Comparison of ENCODE assay signal across 13 cellular contexts in the genomic region with DNA sequence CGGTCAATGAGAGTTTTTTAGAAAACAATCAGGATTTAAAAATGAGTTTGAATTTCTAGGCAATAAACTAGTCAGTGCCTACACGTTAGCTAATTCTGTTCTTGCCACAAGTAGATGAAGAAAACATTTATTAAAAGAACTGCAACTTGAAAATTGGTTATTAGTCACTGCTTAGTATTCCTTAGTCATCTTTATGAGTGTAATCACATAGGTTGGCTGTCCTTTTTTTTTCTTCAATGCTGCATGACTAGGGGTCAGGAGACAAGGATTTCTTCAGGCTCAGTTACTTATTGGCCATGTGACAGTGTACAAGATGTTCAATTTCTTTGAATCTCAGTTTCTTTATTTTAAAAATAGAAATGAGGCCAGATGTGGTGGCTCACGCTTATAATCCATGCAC. TPM values are rescaled to one million over a fixed set of nuclear protein-coding genes. Genes with fewer than 3 reads are reported as not detected.
DNase-seq lines count a peak whose midpoint lies in the region; ATAC-seq and TF ChIP-seq lines count a peak whose summit lies in the region.
"Had no signal": no experiment of that assay in that cellular context is flagged by ENCODE, and none has a peak within 500 bp of the region (broad histone marks: within the 10 kb centered on the region; RNA-seq: fewer than 3 reads in every experiment).

No MANE protein-coding gene starts in this region.

- H3K27me3 Mint-ChIP-seq in CD14-positive monocyte (ENCODE audit: low read depth in 3 of 3) (peaks cover 0 to 1% (median 0%) of the 10 kb centered on the region in 3 donors), WTC11 (ENCODE audit: low read depth) (peaks cover 3% of the 10 kb centered on the region; the same call in 1 of the 2 replicates)
- H3K27me3 Mint-ChIP-seq: dendritic cell treated with granulocyte-macrophage colony-stimulating factor and Interleukin-4, amounts not matched to agents 40 ng/mL and 50 ng/mL, for 4 days had no signal

- no peak overlapping the region for H3K4ac ChIP-seq in mesenchymal stem cell (ENCODE audit: low read depth in 1 of 2, low read length in 2 of 2)

- no peak for TF ChIP-seq CTCF in CD14-positive monocyte (IDR thresholded peaks at IDR 0.05)
- no peak for TF ChIP-seq CTCF in cardiac fibroblast (IDR thresholded peaks at IDR 0.05; ENCODE audit: low read depth, low read length)
- TF ChIP-seq CTCF in WTC11 (IDR thresholded peaks at IDR 0.05) = no peak

- intact Hi-C loops in CD14-positive monocyte (cut with micrococcal nuclease) = loop anchor here in 1 of 2 donors (2.0 kb wide), 1 partner anchor 16 kb away; no protein-coding TSS in a partner anchor

- H3K9me3 Mint-ChIP-seq in CD14-positive monocyte = peaks cover 0 to 4% (median 0%) of the 10 kb centered on the region in 7 donors
- H3K9me3 Mint-ChIP-seq in WTC11 = no peaks in the 10 kb centered on the region
- H3K9me3 Mint-ChIP-seq: dendritic cell treated with granulocyte-macrophage colony-stimulating factor and Interleukin-4, amounts not matched to agents 40 ng/mL and 50 ng/mL, for 4 days had no signal

- H4K91ac ChIP-seq in mesenchymal stem cell (ENCODE audit: low read length) = no peak overlapping the region

- CTCF ChIA-PET in WTC11 (lab: Charles Lee) = no interaction called here

- no peak overlapping the region for H3K23ac ChIP-seq in mesenchymal stem cell (ENCODE audit: low read length in 2 of 2)

- no peak overlapping the region for H2AFZ ChIP-seq in mesenchymal stem cell (ENCODE audit: low read depth, low read length)

- H3K36me3 Mint-ChIP-seq in CD14-positive monocyte (peaks cover 60 to 67% of the 10 kb centered on the region in 2 donors), WTC11 (no peaks in the 10 kb centered on the region)

- no peak overlapping the region for H2BK120ac ChIP-seq in mesenchymal stem cell (ENCODE audit: low read depth, low read length)

- ATAC-seq in HG03521 (IDR thresholded peaks at IDR 0.05; ENCODE audit: unreplicated experiment) = no peak
- no peak for ATAC-seq in WTC11
- ATAC-seq: HepG2 had no signal

- no peak overlapping the region for H3K4me2 ChIP-seq in mesenchymal stem cell (ENCODE audit: low read length, poor library complexity, severe bottlenecking)

- peak overlapping the region; percentile 59 for H3K27ac ChIP-seq in mesenchymal stem cell (ENCODE audit: low read length, poor library complexity, severe bottlenecking)

- H2BK12ac ChIP-seq in mesenchymal stem cell (ENCODE audit: low read length in 2 of 2) = no peak overlapping the region

- H2BK5ac ChIP-seq in mesenchymal stem cell (ENCODE audit: low read depth, low read length, poor library complexity, severe bottlenecking) = no peak overlapping the region

- no peak overlapping the region for H3K4me3 ChIP-seq in cardiac fibroblast (replicated peaks in 1 of 2; ENCODE audit: low read depth in 2 of 2, low read length in 2 of 2)
- H3K4me3 ChIP-seq in mesenchymal stem cell (ENCODE audit: insufficient read depth in 1 of 2, low read depth in 1 of 2, low read length in 2 of 2) = peak overlapping the region in 1 of 2 experiments; percentile 35

- H3K4me1 Mint-ChIP-seq in CD14-positive monocyte (peaks cover 20% of the 10 kb centered on the region), WTC11 (no peaks in the 10 kb centered on the region)

- POLR2A ChIA-PET in WTC11 (lab: Charles Lee) = no interaction called here

- H3K27ac Mint-ChIP-seq in CD14-positive monocyte = peak overlapping the region; percentile 64 to 89 (median 84)
- H3K27ac Mint-ChIP-seq in WTC11 = no peak overlapping the region
- H3K27ac Mint-ChIP-seq: dendritic cell treated with granulocyte-macrophage colony-stimulating factor and Interleukin-4, amounts not matched to agents 40 ng/mL and 50 ng/mL, for 4 days had no signal

- H3K4me3 Mint-ChIP-seq in CD14-positive monocyte (no peak overlapping the region), WTC11 (no peak overlapping the region)
- H3K4me3 Mint-ChIP-seq: dendritic cell treated with granulocyte-macrophage colony-stimulating factor and Interleukin-4, amounts not matched to agents 40 ng/mL and 50 ng/mL, for 4 days had no signal

- DNase-seq in CD14-positive monocyte (ENCODE audit: low spot score) (no peak), HS-5 (ENCODE audit: low read depth) (peak; percentile 78), cardiac fibroblast (ENCODE audit: low read depth in 2 of 2) (peak; percentile 61 to 91), mesenchymal stem cell (peak; percentile 91), NCI-H69 (lab: John Stamatoyannopoulos, UW) (no peak), WTC11 (ENCODE audit: low spot score) (no peak), AML-193 (lab: John Stamatoyannopoulos, UW) (no peak)
- DNase-seq: activated CD8-positive, alpha-beta memory T cell treated with anti-CD3 and anti-CD28 coated beads for 24 hours; NCI-H446 treated with DMSO at 0.1 percent for 48 hours; T-helper 1 cell had no signal

- 65% methylated on average over 2 of the region's 3 CpGs for WGBS in mesenchymal stem cell

- no peak overlapping the region for H3K18ac ChIP-seq in mesenchymal stem cell (ENCODE audit: low read depth in 1 of 2, low read length in 2 of 2)

- peaks cover 4% of the 10 kb centered on the region for H3K79me1 ChIP-seq in mesenchymal stem cell (replicated peaks; ENCODE audit: low read length, poor library complexity, severe bottlenecking)

- H4K8ac ChIP-seq in mesenchymal stem cell (ENCODE audit: low read length) = no peak overlapping the region

- H3K36me3 ChIP-seq in mesenchymal stem cell (ENCODE audit: control insufficient read depth in 1 of 2, insufficient read depth in 2 of 2, low read depth in 1 of 2, low read length in 2 of 2) = peaks cover 2 to 54% of the 10 kb centered on the region in 2 experiments

- H2AK5ac ChIP-seq in mesenchymal stem cell (ENCODE audit: low read length, severe bottlenecking) = no peak overlapping the region

- H3K27me3 ChIP-seq in mesenchymal stem cell (ENCODE audit: control insufficient read depth in 1 of 2, insufficient read depth in 1 of 2, low read length in 2 of 2) = no peaks in the 10 kb centered on the region

- no peaks in the 10 kb centered on the region for H3K9me3 ChIP-seq in mesenchymal stem cell (ENCODE audit: control insufficient read depth, low read length)

- H3K4me1 ChIP-seq in mesenchymal stem cell (ENCODE audit: control insufficient read depth, insufficient read depth, low read depth, low read length) = peaks cover 3% of the 10 kb centered on the region

- H3K9ac ChIP-seq in mesenchymal stem cell (ENCODE audit: low read length) = peak overlapping the region; percentile 89

- H2BK15ac ChIP-seq in mesenchymal stem cell (ENCODE audit: low read depth, poor library complexity, severe bottlenecking) = no peak overlapping the region

- H3K14ac ChIP-seq in mesenchymal stem cell (ENCODE audit: low read length in 2 of 2) = no peak overlapping the region

TF ChIP-seq in WTC11, 78 proteins besides CTCF, POLR2A, EP300 and RAD21:
- no peak for TF ChIP-seq CREM (CRISPR knock-in tag; IDR thresholded peaks at IDR 0.05)

RNA-seq across cellular contexts. Expression of a gene that starts 17.1 kb away (rescaled TPM):
- polyA plus RNA-seq in CD14-positive monocyte = 100 to 1,000 TPM; 105 to 158 TPM
- polyA plus RNA-seq in mesenchymal stem cell (2013, experiment 1 of 2) = 40.5 TPM
- 42.9 TPM for polyA plus RNA-seq in mesenchymal stem cell (2013, experiment 2 of 2)
- total RNA-seq in WTC11 (2021) = 2.3 to 3.0 TPM (median 2.7 TPM) in 3 replicates

RNA-seq across cellular contexts. Expression of a gene that starts 55.0 kb away (rescaled TPM):
- polyA plus RNA-seq in CD14-positive monocyte = not detected
- polyA plus RNA-seq in mesenchymal stem cell (2013, experiment 1 of 2) = 0.08 TPM
- 0.18 TPM for polyA plus RNA-seq in mesenchymal stem cell (2013, experiment 2 of 2)
- 0.18 TPM in 1 of 3 replicates, not detected in the others for total RNA-seq in WTC11 (2021)

Comparison
In these comparisons a context has a peak if more than half of its experiments do, and no peak if none do; other contexts are left out.
1. DNase-seq: peak in HS-5 (single experiment), cardiac fibroblast (2 of 2) and mesenchymal stem cell (single experiment); none in CD14-positive monocyte (single experiment), NCI-H69 (single experiment), WTC11 (single experiment) and AML-193 (0 of 2).